22 cellular contexts compared by ENCODE assay signal in the genomic region with DNA sequence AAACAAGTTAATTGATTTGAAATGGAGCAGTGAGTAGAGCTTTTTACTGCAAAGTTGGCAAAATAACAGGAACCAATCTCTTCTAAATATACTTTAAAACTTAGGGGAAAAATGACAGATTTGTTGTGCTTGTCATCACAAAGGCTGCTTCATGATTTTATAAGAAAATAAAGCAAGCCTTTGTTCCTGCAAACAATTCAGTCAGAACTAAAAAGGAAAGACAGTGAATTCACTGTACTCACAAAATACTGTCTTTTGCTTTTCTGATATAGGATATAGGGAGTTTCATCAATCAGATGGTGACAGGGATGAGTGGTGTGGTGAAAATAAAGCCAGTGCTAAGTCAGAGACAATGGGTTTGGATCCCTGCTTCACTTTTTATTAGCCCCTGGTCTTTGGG.
"Had no signal": no experiment of that assay in that cellular context is flagged by ENCODE, and none has a peak within 500 bp of the region (broad histone marks: within the 10 kb centered on the region; RNA-seq: fewer than 3 reads in every experiment).

No MANE protein-coding gene starts in this region.

- H3K36me3 ChIP-seq: left ventricle myocardium inferior, pancreas, right atrium auricular region, right lobe of liver, transverse colon, upper lobe of left lung, vagina had no signal

- ATAC-seq: naive thymus-derived CD8-positive, alpha-beta T cell; pancreas; psoas muscle; right lobe of liver; stimulated activated memory B cell treated with anti-CD40 and anti-IgM and Interleukin-4, amounts not matched to agents 10 μg/mL and 1 μg/mL and 100 μg/mL, for 72 hours; stimulated activated naive CD8-positive, alpha-beta T cell treated with anti-CD3 and anti-CD28 coated beads, Interleukin-15, amount 100 ng/mL, for 72 hours had no signal

- H3K9me3 ChIP-seq: pancreas, psoas muscle, right lobe of liver, transverse colon, vagina had no signal

- H3K4me1 ChIP-seq: left ventricle myocardium inferior, pancreas, psoas muscle, right atrium auricular region, right lobe of liver, transverse colon, upper lobe of left lung, vagina had no signal

- H3K27ac ChIP-seq: hepatocyte, left ventricle myocardium inferior, pancreas, psoas muscle, right atrium auricular region, right lobe of liver, transverse colon, upper lobe of left lung, vagina had no signal

- H3K4me3 ChIP-seq: hepatocyte, left ventricle myocardium inferior, lung, pancreas, psoas muscle, right atrium auricular region, right lobe of liver, smooth muscle cell, transverse colon, upper lobe of left lung, vagina had no signal

- DNase-seq: islet precursor cell; left ventricle myocardium inferior; naive thymus-derived CD8-positive, alpha-beta T cell; nucleus accumbens; pancreas; psoas muscle; right lobe of liver; stimulated activated CD4-positive, alpha-beta T cell treated with anti-CD3 and anti-CD28 coated beads, Interleukin-1b, Interleukin-23, amount 100 ng/mL, for 48 hours; stimulated activated CD4-positive, alpha-beta T cell treated with anti-CD3 and anti-CD28 coated beads, Interleukin-2, amount 100 ng/mL, for 48 hours; stimulated activated CD4-positive, alpha-beta T cell treated with anti-CD3 and anti-CD28 coated beads, Interleukin-4, amount 100 ng/mL, for 4 hours; stimulated activated CD8-positive, alpha-beta memory T cell treated with anti-CD3 and anti-CD28 coated beads, Interleukin-4, amount 100 ng/mL, for 48 hours; stimulated activated naive CD4-positive, alpha-beta T cell treated with Interleukin-2 at 50 U/mL for 16 hours; stimulated activated naive CD8-positive, alpha-beta T cell treated with anti-CD3 and anti-CD28 coated beads, Interleukin-15, amount 100 ng/mL, for 72 hours; substantia nigra; transverse colon; upper lobe of left lung had no signal

- H3K27me3 ChIP-seq: hepatocyte, pancreas, right atrium auricular region, right lobe of liver, transverse colon, upper lobe of left lung, vagina had no signal
